In genomic region chr2:25673170-25674002, GRCh38 we compare ENCODE assay signal across 8 cellular contexts. TPM values are rescaled to one million over a fixed set of nuclear protein-coding genes. Genes with fewer than 3 reads are reported as not detected.
DNase-seq lines count a peak whose midpoint lies in the region; ATAC-seq and TF ChIP-seq lines count a peak whose summit lies in the region.

DTNB (minus strand) TSS chr2:25673577; CDS start chr2:25652660, 20,917 bp downstream.

- H3K9ac ChIP-seq in BLaER1 treated with 17β-estradiol and CSF1 and Interleukin-3, amounts not matched to agents 10 nM and 100 nM: peak within 1 kb of the TSS; percentile 80 to 94 (median 89)

- H3K4me2 ChIP-seq in BLaER1 treated with 17β-estradiol and CSF1 and Interleukin-3, amounts not matched to agents 10 nM and 100 nM: peak within 1 kb of the TSS; percentile 89 to 97 (median 94)

- ATAC-seq in HG03354 (IDR thresholded peaks at IDR 0.05; ENCODE audit: poor library complexity, severe bottlenecking, unreplicated experiment): peak; percentile 74

- H3K9me3 Mint-ChIP-seq in endothelial cell (ENCODE audit: unreplicated experiment): no peaks in the 10 kb centered on the region

- H3K27me3 ChIP-seq in BLaER1 treated with 17β-estradiol and CSF1 and Interleukin-3, amounts not matched to agents 10 nM and 100 nM: no peaks in the 10 kb centered on the region

- H3K27me3 Mint-ChIP-seq in endothelial cell (ENCODE audit: unreplicated experiment): peaks cover 3% of the 10 kb centered on the region

- no peak within 1 kb of the TSS for H3K27ac Mint-ChIP-seq in endothelial cell (ENCODE audit: unreplicated experiment)

- H3K27ac ChIP-seq in BLaER1 treated with 17β-estradiol and CSF1 and Interleukin-3, amounts not matched to agents 10 nM and 100 nM: peak within 1 kb of the TSS; percentile 54 to 90 (median 83); a peak in 21 of 22 replicates

- H3K36me3 Mint-ChIP-seq in endothelial cell (ENCODE audit: low read depth, unreplicated experiment): no peaks in the 10 kb centered on the region

- DNase-seq in NOMO-1 treated with DMSO at 0.1 percent for 48 hours (lab: John Stamatoyannopoulos, UW; ENCODE audit: unreplicated experiment): peak; percentile 45
- peak; percentile 43 to 61 (median 55) for DNase-seq in activated CD8-positive, alpha-beta memory T cell treated with anti-CD3 and anti-CD28 coated beads for 48 hours (ENCODE audit: low read depth in 2 of 3, low spot score in 2 of 3)
- peak; percentile 82 for DNase-seq in endothelial cell (ENCODE audit: low spot score)
- peak; percentile 47 for DNase-seq in middle frontal gyrus (ENCODE audit: extremely low spot score, low spot score)
- peak; percentile 63 to 67 for DNase-seq in stimulated activated CD8-positive, alpha-beta memory T cell treated with anti-CD3 and anti-CD28 coated beads, Interleukin-2, amount 100 ng/mL, for 1 hour (ENCODE audit: low read depth in 2 of 2)

- H3K9me3 ChIP-seq in BLaER1 treated with 17β-estradiol and CSF1 and Interleukin-3, amounts not matched to agents 10 nM and 100 nM (replicated peaks in 1 of 11): no peaks in the 10 kb centered on the region

- H3K4me3 ChIP-seq in BLaER1 treated with 17β-estradiol and CSF1 and Interleukin-3, amounts not matched to agents 10 nM and 100 nM: peak within 1 kb of the TSS; percentile 76 to 95 (median 92)

- peaks cover 3% of the 10 kb centered on the region for H3K4me1 Mint-ChIP-seq in endothelial cell (ENCODE audit: unreplicated experiment)

- peak within 1 kb of the TSS; percentile 87 for H3K4me3 Mint-ChIP-seq in endothelial cell (ENCODE audit: unreplicated experiment)

- no peaks in the 10 kb centered on the region for H3K36me3 ChIP-seq in BLaER1 treated with 17β-estradiol and CSF1 and Interleukin-3, amounts not matched to agents 10 nM and 100 nM

- H4K20me1 ChIP-seq in BLaER1 treated with 17β-estradiol and CSF1 and Interleukin-3, amounts not matched to agents 10 nM and 100 nM: peaks cover 0 to 32% (median 0%) of the 10 kb centered on the region in 11 experiments; a peak in 6 of 22 replicates

- TF ChIP-seq CTCF in endothelial cell (IDR thresholded peaks at IDR 0.05; ENCODE audit: unreplicated experiment): no peak

- TF ChIP-seq POLR2A in GM19193 (IDR thresholded peaks at IDR 0.05; ENCODE audit: extremely low read depth, insufficient read depth, insufficient read length): peak; percentile 70

- peaks cover 20 to 34% (median 25%) of the 10 kb centered on the region in 10 experiments for H3K4me1 ChIP-seq in BLaER1 treated with 17β-estradiol and CSF1 and Interleukin-3, amounts not matched to agents 10 nM and 100 nM

RNA-seq across cellular contexts. Expression of gene DTNB, which starts in this region (rescaled TPM):
- 12.0 TPM for total RNA-seq in endothelial cell (ENCODE audit: unreplicated experiment)

Comparison
In these comparisons a context has a peak if more than half of its experiments do, and no peak if none do; other contexts are left out.
1. Peak in every context shown above with its lines: DNase-seq, ATAC-seq, H3K4me3 ChIP-seq and H3K27ac ChIP-seq.